ENCODE assay signal across 1 cellular context in the genomic region with DNA sequence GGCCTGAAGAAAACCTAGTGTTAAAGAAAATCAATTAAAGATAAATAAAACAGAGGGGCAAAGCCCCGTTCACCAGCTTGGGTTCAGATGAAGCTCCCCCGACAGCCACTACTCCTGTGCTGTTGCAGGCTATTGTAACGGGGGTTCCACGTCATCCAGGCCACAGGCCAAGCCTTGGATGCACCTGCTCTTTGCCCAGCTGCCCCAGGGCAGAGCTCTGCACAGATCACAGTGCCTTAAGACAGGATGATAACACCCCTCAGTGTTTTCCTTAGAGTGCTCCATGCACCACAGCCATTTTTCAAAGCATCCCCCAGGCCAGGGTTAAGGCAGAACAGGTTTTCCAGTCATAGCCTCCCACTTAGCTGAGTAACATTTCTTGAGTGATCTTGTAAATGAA.
TF ChIP-seq lines count a peak whose summit lies in the region.

No MANE protein-coding gene starts in this region.

TF ChIP-seq in HEK293T, 16 proteins besides CTCF, POLR2A, EP300 and RAD21 (continued from another document):
- TF ChIP-seq, protein P1, sequence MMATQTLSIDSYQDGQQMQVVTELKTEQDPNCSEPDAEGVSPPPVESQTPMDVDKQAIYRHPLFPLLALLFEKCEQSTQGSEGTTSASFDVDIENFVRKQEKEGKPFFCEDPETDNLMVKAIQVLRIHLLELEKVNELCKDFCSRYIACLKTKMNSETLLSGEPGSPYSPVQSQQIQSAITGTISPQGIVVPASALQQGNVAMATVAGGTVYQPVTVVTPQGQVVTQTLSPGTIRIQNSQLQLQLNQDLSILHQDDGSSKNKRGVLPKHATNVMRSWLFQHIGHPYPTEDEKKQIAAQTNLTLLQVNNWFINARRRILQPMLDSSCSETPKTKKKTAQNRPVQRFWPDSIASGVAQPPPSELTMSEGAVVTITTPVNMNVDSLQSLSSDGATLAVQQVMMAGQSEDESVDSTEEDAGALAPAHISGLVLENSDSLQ (IDR thresholded peaks at IDR 0.05), result no peak
